ENCODE assay signal across 15 cellular contexts in genomic region chr15:67173786-67174185, GRCh38.
DNase-seq lines count a peak whose midpoint lies in the region; ATAC-seq and TF ChIP-seq lines count a peak whose summit lies in the region.
"Had no signal": no experiment of that assay in that cellular context is flagged by ENCODE, and none has a peak within 500 bp of the region (broad histone marks: within the 10 kb centered on the region; RNA-seq: fewer than 3 reads in every experiment).

No MANE protein-coding gene starts in this region.

- TF ChIP-seq POLR2A in HCT116 (IDR thresholded peaks at IDR 0.05; ENCODE audit: borderline replicate concordance, extremely low read depth, insufficient read depth, insufficient read length) = no peak

- no peak for TF ChIP-seq RAD21 in HCT116 (IDR thresholded peaks at IDR 0.05; ENCODE audit: low read depth)

- TF ChIP-seq CTCF in activated CD8-positive, alpha-beta T cell treated with anti-CD3 and anti-CD28 coated beads for 36 hours (IDR thresholded peaks at IDR 0.05) = no peak
- TF ChIP-seq CTCF in HCT116 (IDR thresholded peaks at IDR 0.05 in 2 of 3, conservative IDR thresholded peaks at IDR 0.05 in 1 of 3; ENCODE audit: borderline replicate concordance in 1 of 3, insufficient read depth in 1 of 3, low read depth in 2 of 3, low read length in 2 of 3) (no peak), mammary epithelial cell (conservative IDR thresholded peaks at IDR 0.05 in 1 of 2, IDR thresholded peaks at IDR 0.05 in 1 of 2; ENCODE audit: extremely low read depth in 1 of 2, insufficient read depth in 1 of 2, low read depth in 1 of 2, low read length in 2 of 2) (no peak), psoas muscle (IDR thresholded peaks at IDR 0.05) (no peak)

- no peaks in the 10 kb centered on the region for H3K27me3 Mint-ChIP-seq in activated CD8-positive, alpha-beta T cell treated with anti-CD3 and anti-CD28 coated beads for 36 hours
- H3K27me3 Mint-ChIP-seq in activated CD8-positive, alpha-beta T cell treated with anti-CD3 and anti-CD28 coated beads, Interleukin-2, amount 10 ng/mL, durations not matched to agents 7 days and 5 days (ENCODE audit: low read depth) = no peaks in the 10 kb centered on the region

- no peaks in the 10 kb centered on the region for H4K20me1 ChIP-seq in HCT116 (ENCODE audit: insufficient read depth)
- no peaks in the 10 kb centered on the region for H4K20me1 ChIP-seq in mammary epithelial cell (ENCODE audit: insufficient read depth, low read length)

- H3K27ac Mint-ChIP-seq in activated CD8-positive, alpha-beta T cell treated with anti-CD3 and anti-CD28 coated beads for 36 hours = peak overlapping the region; percentile 27
- H3K27ac Mint-ChIP-seq in activated CD8-positive, alpha-beta T cell treated with anti-CD3 and anti-CD28 coated beads, Interleukin-2, amount 10 ng/mL, durations not matched to agents 7 days and 5 days = no peak overlapping the region
- H3K27ac Mint-ChIP-seq: dendritic cell treated with granulocyte-macrophage colony-stimulating factor and Interleukin-4, amounts not matched to agents 40 ng/mL and 50 ng/mL, for 4 days had no signal

- no peaks in the 10 kb centered on the region for H3K9me2 ChIP-seq in HCT116 (ENCODE audit: insufficient read depth)

- ATAC-seq in activated CD8-positive, alpha-beta T cell treated with anti-CD3 and anti-CD28 coated beads for 36 hours = no peak
- ATAC-seq in activated CD8-positive, alpha-beta T cell treated with anti-CD3 and anti-CD28 coated beads, Interleukin-2, amount 10 ng/mL, durations not matched to agents 7 days and 5 days = no peak
- ATAC-seq in HCT116 (no peak), psoas muscle (no peak)
- ATAC-seq: left colon, SK-N-SH treated with all-trans-retinoic acid at 6 μM for 48 hours had no signal

- no TSS peak for BruUV-seq in HCT116 (replicated peaks; lab: Mats Ljungman, UMichigan)
- BruUV-seq in mammary epithelial cell (replicated peaks; lab: Mats Ljungman, UMichigan) = no TSS peak

- H3K4me2 ChIP-seq in HCT116 (ENCODE audit: low read length) (peak overlapping the region; percentile 71), mammary epithelial cell (ENCODE audit: insufficient read depth, low read depth, low read length) (no peak overlapping the region)

- H3K79me2 ChIP-seq in HCT116 (ENCODE audit: insufficient read depth, low read length) (peaks cover 33% of the 10 kb centered on the region; the same call in 1 of the 2 replicates), mammary epithelial cell (ENCODE audit: insufficient read depth, low read length) (peaks cover 25% of the 10 kb centered on the region)

- H3K9me3 Mint-ChIP-seq in activated CD8-positive, alpha-beta T cell treated with anti-CD3 and anti-CD28 coated beads for 36 hours = no peaks in the 10 kb centered on the region
- no peaks in the 10 kb centered on the region for H3K9me3 Mint-ChIP-seq in activated CD8-positive, alpha-beta T cell treated with anti-CD3 and anti-CD28 coated beads, Interleukin-2, amount 10 ng/mL, durations not matched to agents 7 days and 5 days (ENCODE audit: insufficient read depth)
- H3K9me3 Mint-ChIP-seq: dendritic cell treated with granulocyte-macrophage colony-stimulating factor and Interleukin-4, amounts not matched to agents 40 ng/mL and 50 ng/mL, for 4 days had no signal

- H3K36me3 ChIP-seq in HCT116 (ENCODE audit: control insufficient read depth in 1 of 2, insufficient read depth in 2 of 2, low read length in 2 of 2) = peaks cover 0 to 63% of the 10 kb centered on the region in 2 experiments; a peak in 2 of 4 replicates
- H3K36me3 ChIP-seq in mammary epithelial cell (ENCODE audit: insufficient read depth, low read length) = peaks cover 4% of the 10 kb centered on the region
- H3K36me3 ChIP-seq in psoas muscle (ENCODE audit: insufficient read depth in 1 of 2, low read depth in 1 of 2) = peaks cover 0 to 34% of the 10 kb centered on the region in 2 donors

- H3K4me3 ChIP-seq in HCT116 (replicated peaks in 1 of 2; ENCODE audit: low read depth in 1 of 2, low read length in 2 of 2) = no peak overlapping the region
- no peak overlapping the region for H3K4me3 ChIP-seq in mammary epithelial cell (replicated peaks in 1 of 3; ENCODE audit: insufficient read depth in 1 of 3, low read depth in 2 of 3, low read length in 3 of 3)
- H3K4me3 ChIP-seq in psoas muscle = no peak overlapping the region
- H3K4me3 ChIP-seq: ascending aorta had no signal

- peaks cover 28 to 76% of the 10 kb centered on the region in 2 experiments for H3K4me1 ChIP-seq in HCT116 (ENCODE audit: control insufficient read depth in 1 of 2, insufficient read depth in 2 of 2, low read length in 2 of 2)
- peaks cover 49% of the 10 kb centered on the region for H3K4me1 ChIP-seq in mammary epithelial cell (ENCODE audit: insufficient read depth, low read length)
- peaks cover 89% of the 10 kb centered on the region for H3K4me1 ChIP-seq in psoas muscle

- POLR2A ChIA-PET in activated CD8-positive, alpha-beta T cell treated with anti-CD3 and anti-CD28 coated beads for 36 hours (lab: Charles Lee) = interaction anchor here (0.9 kb wide), 1 partner anchor 10 kb away, joined by 3 read pairs; no protein-coding TSS in a partner anchor
- POLR2A ChIA-PET in activated CD8-positive, alpha-beta T cell treated with anti-CD3 and anti-CD28 coated beads, Interleukin-2, amount 10 ng/mL, durations not matched to agents 7 days and 5 days (lab: Charles Lee) = interaction anchor here (0.7 kb wide), 1 partner anchor 15 kb away, joined by 3 read pairs; no protein-coding TSS in a partner anchor
- POLR2A ChIA-PET in HCT116 (lab: Charles Lee) = interaction anchor here (0.6 kb wide), 1 partner anchor 23 kb away, joined by 7 read pairs; no protein-coding TSS in a partner anchor

- WGBS in mammary epithelial cell (ENCODE audit: low coverage, missing lambda C conversion rate) = 97% methylated on average over 8 of the region's 8 CpGs
- WGBS in psoas muscle, 3 donors = 97 to 98% (median 97%) methylated on average over 8 of the region's 8 CpGs

- no peaks in the 10 kb centered on the region for H3K27me3 ChIP-seq in HCT116 (ENCODE audit: insufficient read depth, low read length)
- H3K27me3 ChIP-seq in mammary epithelial cell (ENCODE audit: insufficient read depth, low read length) = no peaks in the 10 kb centered on the region
- H3K27me3 ChIP-seq in psoas muscle (ENCODE audit: insufficient read depth in 3 of 3, low read length in 2 of 3) = no peaks in the 10 kb centered on the region
- H3K27me3 ChIP-seq: ascending aorta had no signal

- intact Hi-C loops in activated CD8-positive, alpha-beta T cell treated with anti-CD3 and anti-CD28 coated beads for 36 hours (cut with micrococcal nuclease) = no loop called here
- intact Hi-C loops in HCT116 (cut with micrococcal nuclease) = loop anchor here (10.0 kb wide), 1 partner anchor 229 kb away; no protein-coding TSS in a partner anchor
- intact Hi-C loops in mammary epithelial cell (cut with micrococcal nuclease) = loop anchor here (2.0 kb wide), 2 partner anchors 27 to 227 kb away; no protein-coding TSS in a partner anchor
- intact Hi-C loops in psoas muscle (cut with DNase I) = no loop called here

- DNase-seq in activated CD8-positive, alpha-beta T cell treated with anti-CD3 and anti-CD28 coated beads for 36 hours = no peak
- no peak for DNase-seq in activated CD8-positive, alpha-beta T cell treated with anti-CD3 and anti-CD28 coated beads, Interleukin-2, amount 10 ng/mL, durations not matched to agents 7 days and 5 days
- no peak for DNase-seq in HCT116 (ENCODE audit: low read depth, low spot score)
- no peak for DNase-seq in mammary epithelial cell
- DNase-seq in psoas muscle = no peak
- DNase-seq in hypothalamus (lab: John Stamatoyannopoulos, UW) = no peak
- no peak for DNase-seq in cerebellar nuclear complex (lab: John Stamatoyannopoulos, UW)
- DNase-seq in ureter (ENCODE audit: low spot score) = no peak
- DNase-seq: left colon, NCI-H1694 treated with DMSO at 0.1 percent for 48 hours, NCI-H510A treated with DMSO at 0.1 percent for 48 hours had no signal

- CTCF ChIA-PET in activated CD8-positive, alpha-beta T cell treated with anti-CD3 and anti-CD28 coated beads for 36 hours (lab: Charles Lee) = interaction anchor here (1.0 kb wide), 1 partner anchor 96 kb away, joined by 3 read pairs; no protein-coding TSS in a partner anchor
- CTCF ChIA-PET in activated CD8-positive, alpha-beta T cell treated with anti-CD3 and anti-CD28 coated beads, Interleukin-2, amount 10 ng/mL, durations not matched to agents 7 days and 5 days (lab: Charles Lee) = interaction anchor here (1.6 kb wide), 1 partner anchor 130 kb away, joined by 4 read pairs; no protein-coding TSS in a partner anchor
- CTCF ChIA-PET in HCT116 (lab: Charles Lee) (no interaction called here), mammary epithelial cell (lab: Charles Lee; ENCODE audit: low non-redundant PET) (no interaction called here)

- H3K9me3 ChIP-seq in HCT116 (ENCODE audit: control insufficient read depth in 1 of 2, insufficient read depth in 1 of 2, low read depth in 1 of 2, low read length in 2 of 2) = no peaks in the 10 kb centered on the region
- no peaks in the 10 kb centered on the region for H3K9me3 ChIP-seq in mammary epithelial cell (replicated peaks; ENCODE audit: insufficient read depth, low read length)
- H3K9me3 ChIP-seq in psoas muscle = no peaks in the 10 kb centered on the region
- H3K9me3 ChIP-seq: ascending aorta had no signal

- peak overlapping the region; percentile 70 for H3K27ac ChIP-seq in HCT116 (ENCODE audit: low read depth, low read length)
- H3K27ac ChIP-seq in mammary epithelial cell (ENCODE audit: insufficient read depth, low read depth, low read length) = peak overlapping the region; percentile 79
- peak overlapping the region; percentile 90 for H3K27ac ChIP-seq in psoas muscle
- H3K27ac ChIP-seq: ascending aorta, VCaP had no signal

- dilution Hi-C loops in mammary epithelial cell (cut with HindIII; ENCODE audit: low sequenced_read_pairs) = no loop called here

- H3K4me3 Mint-ChIP-seq in activated CD8-positive, alpha-beta T cell treated with anti-CD3 and anti-CD28 coated beads for 36 hours = no peak overlapping the region
- H3K4me3 Mint-ChIP-seq in activated CD8-positive, alpha-beta T cell treated with anti-CD3 and anti-CD28 coated beads, Interleukin-2, amount 10 ng/mL, durations not matched to agents 7 days and 5 days = no peak overlapping the region
- H3K4me3 Mint-ChIP-seq: dendritic cell treated with granulocyte-macrophage colony-stimulating factor and Interleukin-4, amounts not matched to agents 40 ng/mL and 50 ng/mL, for 4 days had no signal

- H2AFZ ChIP-seq in HCT116 (ENCODE audit: low read depth, low read length, poor library complexity, severe bottlenecking) (no peak overlapping the region), mammary epithelial cell (ENCODE audit: low read depth, low read length) (no peak overlapping the region)

- H3K4me1 Mint-ChIP-seq in activated CD8-positive, alpha-beta T cell treated with anti-CD3 and anti-CD28 coated beads for 36 hours (ENCODE audit: low read depth) = peaks cover 42% of the 10 kb centered on the region
- peaks cover 30% of the 10 kb centered on the region for H3K4me1 Mint-ChIP-seq in activated CD8-positive, alpha-beta T cell treated with anti-CD3 and anti-CD28 coated beads, Interleukin-2, amount 10 ng/mL, durations not matched to agents 7 days and 5 days (ENCODE audit: low read depth)

- H3K9ac ChIP-seq in HCT116 (ENCODE audit: low read length) (peak overlapping the region; percentile 58), mammary epithelial cell (ENCODE audit: insufficient read depth, low read length) (no peak overlapping the region)

- in situ Hi-C loops in mammary epithelial cell (cut with MboI; ENCODE audit: low sequenced_read_pairs in 2 of 2) = no loop called here

- RAD21 ChIA-PET in HCT116 (lab: Charles Lee; ENCODE audit: low non-redundant PET in 1 of 2, low total read pairs in 2 of 2, uncharacterized antibody in 2 of 2, unreplicated experiment in 2 of 2) = no interaction called here

- peaks cover 16% of the 10 kb centered on the region for H3K36me3 Mint-ChIP-seq in activated CD8-positive, alpha-beta T cell treated with anti-CD3 and anti-CD28 coated beads for 36 hours (ENCODE audit: low read depth)
- H3K36me3 Mint-ChIP-seq in activated CD8-positive, alpha-beta T cell treated with anti-CD3 and anti-CD28 coated beads, Interleukin-2, amount 10 ng/mL, durations not matched to agents 7 days and 5 days (ENCODE audit: low read depth) = peaks cover 51% of the 10 kb centered on the region

Comparison
In these comparisons a context has a peak if more than half of its experiments do, and no peak if none do; other contexts are left out.
1. CTCF ChIA-PET loops: an anchor here in activated CD8-positive, alpha-beta T cell treated with anti-CD3 and anti-CD28 coated beads for 36 hours (1.0 kb wide) and activated CD8-positive, alpha-beta T cell treated with anti-CD3 and anti-CD28 coated beads, Interleukin-2, amount 10 ng/mL, durations not matched to agents 7 days and 5 days (1.6 kb wide); none called in HCT116 and mammary epithelial cell.
2. intact Hi-C loops: an anchor here in HCT116 (10.0 kb wide) and mammary epithelial cell (2.0 kb wide); none called in activated CD8-positive, alpha-beta T cell treated with anti-CD3 and anti-CD28 coated beads for 36 hours and psoas muscle.